Comparison of ENCODE assay signal across 28 cellular contexts in genomic region chr14:53161758-53162512, GRCh38. TPM values are rescaled to one million over a fixed set of nuclear protein-coding genes. Genes with fewer than 3 reads are reported as not detected.
DNase-seq lines count a peak whose midpoint lies in the region; ATAC-seq, FAIRE-seq and TF ChIP-seq lines count a peak whose summit lies in the region.
"Had no signal": no experiment of that assay in that cellular context is flagged by ENCODE, and none has a peak within 500 bp of the region (broad histone marks: within the 10 kb centered on the region; RNA-seq: fewer than 3 reads in every experiment).

No MANE protein-coding gene starts in this region.

- H3K27me3 Mint-ChIP-seq in activated T-cell treated with anti-CD3 and anti-CD28 coated beads, Interleukin-2, amount 50 U/mL, for 4 hours (ENCODE audit: low read depth) = no peaks in the 10 kb centered on the region
- H3K27me3 Mint-ChIP-seq in naive thymus-derived CD4-positive, alpha-beta T cell = no peaks in the 10 kb centered on the region
- H3K27me3 Mint-ChIP-seq: activated B cell treated with CpG ODN at 0.5 μM for 24 hours; activated naive CD8-positive, alpha-beta T cell treated with anti-CD3 and anti-CD28 coated beads, Interleukin-2, amount 10 ng/mL, durations not matched to agents 7 days and 5 days; effector memory CD8-positive, alpha-beta T cell; natural killer cell treated with Interleukin-12 subunit alpha and Interleukin-12 subunit beta and Interleukin-15 and Interleukin-18, amount 100 ng/mL, for 72 hours had no signal

- no peak overlapping the region for H3K4me3 ChIP-seq in NB4 (ENCODE audit: low read depth, low read length)
- no peak overlapping the region for H3K4me3 ChIP-seq in naive thymus-derived CD4-positive, alpha-beta T cell (ENCODE audit: low read length)
- H3K4me3 ChIP-seq: ascending aorta, cardiac muscle cell, coronary artery, lung, PC-9, tibial artery had no signal

- peaks cover 2% of the 10 kb centered on the region for H3K36me3 Mint-ChIP-seq in activated T-cell treated with anti-CD3 and anti-CD28 coated beads, Interleukin-2, amount 50 U/mL, for 4 hours (ENCODE audit: insufficient read depth)
- H3K36me3 Mint-ChIP-seq in naive thymus-derived CD4-positive, alpha-beta T cell = peaks cover 0 to 11% (median 7%) of the 10 kb centered on the region in 5 donors
- H3K36me3 Mint-ChIP-seq: natural killer cell treated with Interleukin-12 subunit alpha and Interleukin-12 subunit beta and Interleukin-15 and Interleukin-18, amount 100 ng/mL, for 72 hours had no signal

- DNase-seq in activated T-cell treated with anti-CD3 and anti-CD28 coated beads, Interleukin-2, amount 50 U/mL, for 4 hours = no peak
- no peak for DNase-seq in activated T-cell treated with anti-CD3 and anti-CD28 coated beads, Interleukin-2, amount 50 U/mL, for 1 hour
- DNase-seq in GM19239 (ENCODE audit: insufficient read length, low spot score) (no peak), NB4 (ENCODE audit: low read depth) (peak; percentile 40), activated gamma-delta T cell treated with Interleukin-2 at 50 U/mL for 16 hours (no peak), ureter (ENCODE audit: low spot score) (no peak)
- DNase-seq in naive thymus-derived CD4-positive, alpha-beta T cell = peak in 1 of 9 donors; percentile 21
- DNase-seq: activated B cell treated with CpG ODN at 0.5 μM for 24 hours; activated CD4-positive, alpha-beta T cell treated with anti-CD3 and anti-CD28 coated beads, Interleukin-2, amount 50 U/mL, for 48 hours; activated naive CD8-positive, alpha-beta T cell treated with anti-CD3 and anti-CD28 coated beads, Interleukin-2, amount 10 ng/mL, durations not matched to agents 7 days and 5 days; Caco-2; effector memory CD8-positive, alpha-beta T cell; erythroblast; GF-D8; NCI-H1436; NCI-H446 treated with DMSO at 0.1 percent for 48 hours; PC-9; Right ventricle myocardium superior; SW 1271; tibial artery had no signal

- H3K4me1 ChIP-seq in naive thymus-derived CD4-positive, alpha-beta T cell (ENCODE audit: control insufficient read depth in 2 of 2, insufficient read depth in 2 of 2, low read length in 2 of 2) = no peaks in the 10 kb centered on the region
- H3K4me1 ChIP-seq: ascending aorta, Caco-2, tibial artery had no signal

- no peaks in the 10 kb centered on the region for H3K9me3 ChIP-seq in naive thymus-derived CD4-positive, alpha-beta T cell (ENCODE audit: control insufficient read depth in 2 of 3, low read length in 3 of 3)
- H3K9me3 ChIP-seq: ascending aorta, Caco-2, tibial artery had no signal

- H3K9me3 Mint-ChIP-seq in activated T-cell treated with anti-CD3 and anti-CD28 coated beads, Interleukin-2, amount 50 U/mL, for 4 hours = peaks cover 3% of the 10 kb centered on the region
- peaks cover 0 to 6% (median 0%) of the 10 kb centered on the region in 11 donors for H3K9me3 Mint-ChIP-seq in naive thymus-derived CD4-positive, alpha-beta T cell
- H3K9me3 Mint-ChIP-seq: activated naive CD8-positive, alpha-beta T cell treated with anti-CD3 and anti-CD28 coated beads, Interleukin-2, amount 10 ng/mL, durations not matched to agents 7 days and 5 days; effector memory CD8-positive, alpha-beta T cell; natural killer cell treated with Interleukin-12 subunit alpha and Interleukin-12 subunit beta and Interleukin-15 and Interleukin-18, amount 100 ng/mL, for 72 hours had no signal

- no peak overlapping the region for H3K4me3 Mint-ChIP-seq in activated T-cell treated with anti-CD3 and anti-CD28 coated beads, Interleukin-2, amount 50 U/mL, for 4 hours
- no peak overlapping the region for H3K4me3 Mint-ChIP-seq in naive thymus-derived CD4-positive, alpha-beta T cell
- H3K4me3 Mint-ChIP-seq: activated B cell treated with CpG ODN at 0.5 μM for 24 hours; activated naive CD8-positive, alpha-beta T cell treated with anti-CD3 and anti-CD28 coated beads, Interleukin-2, amount 10 ng/mL, durations not matched to agents 7 days and 5 days; effector memory CD8-positive, alpha-beta T cell; natural killer cell treated with Interleukin-12 subunit alpha and Interleukin-12 subunit beta and Interleukin-15 and Interleukin-18, amount 100 ng/mL, for 72 hours had no signal

- no peak overlapping the region for H3K27ac ChIP-seq in naive thymus-derived CD4-positive, alpha-beta T cell (ENCODE audit: low read depth, low read length)
- H3K27ac ChIP-seq: ascending aorta, cardiac muscle cell, coronary artery, PC-9, tibial artery had no signal

- ATAC-seq in activated T-cell treated with anti-CD3 and anti-CD28 coated beads, Interleukin-2, amount 50 U/mL, for 4 hours = peak; percentile 23 to 67
- ATAC-seq in naive thymus-derived CD4-positive, alpha-beta T cell = peak; percentile 84
- no peak for ATAC-seq in GM18502 (IDR thresholded peaks at IDR 0.05; ENCODE audit: poor library complexity, unreplicated experiment)
- ATAC-seq: effector memory CD8-positive, alpha-beta T cell; natural killer cell treated with Interleukin-12 subunit alpha and Interleukin-12 subunit beta and Interleukin-15 and Interleukin-18, amount 100 ng/mL, for 72 hours had no signal

- peak overlapping the region in 2 of 9 donors; percentile 28 to 45 for H3K27ac Mint-ChIP-seq in naive thymus-derived CD4-positive, alpha-beta T cell
- H3K27ac Mint-ChIP-seq: activated B cell treated with CpG ODN at 0.5 μM for 24 hours; activated naive CD8-positive, alpha-beta T cell treated with anti-CD3 and anti-CD28 coated beads, Interleukin-2, amount 10 ng/mL, durations not matched to agents 7 days and 5 days; effector memory CD8-positive, alpha-beta T cell; natural killer cell treated with Interleukin-12 subunit alpha and Interleukin-12 subunit beta and Interleukin-15 and Interleukin-18, amount 100 ng/mL, for 72 hours had no signal

- TF ChIP-seq POLR2A in NB4 (IDR thresholded peaks at IDR 0.05; ENCODE audit: extremely low read depth, insufficient read length) = no peak

- no peaks in the 10 kb centered on the region for H3K27me3 ChIP-seq in naive thymus-derived CD4-positive, alpha-beta T cell (ENCODE audit: control insufficient read depth in 2 of 2, insufficient read depth in 2 of 2, low read length in 2 of 2)
- H3K27me3 ChIP-seq: ascending aorta, cardiac muscle cell, tibial artery had no signal

- TF ChIP-seq CTCF in NB4 (IDR thresholded peaks at IDR 0.05; ENCODE audit: low read depth, low read length) = no peak

- H3K36me3 ChIP-seq in naive thymus-derived CD4-positive, alpha-beta T cell (ENCODE audit: control insufficient read depth in 2 of 3, insufficient read depth in 3 of 3, low read length in 3 of 3) = no peaks in the 10 kb centered on the region
- H3K36me3 ChIP-seq: ascending aorta, cardiac muscle cell, tibial artery had no signal

- CTCF ChIA-PET in naive thymus-derived CD4-positive, alpha-beta T cell (lab: Charles Lee) = no interaction called here

- POLR2A ChIA-PET in naive thymus-derived CD4-positive, alpha-beta T cell (lab: Charles Lee) = no interaction called here

- peak; percentile 47 for FAIRE-seq in GM19239 (lab: Jason Lieb, UNC)
- FAIRE-seq: A204.1, H54 had no signal

- peaks cover 5% of the 10 kb centered on the region for H3K4me1 Mint-ChIP-seq in activated T-cell treated with anti-CD3 and anti-CD28 coated beads, Interleukin-2, amount 50 U/mL, for 4 hours (ENCODE audit: low read depth)
- peaks cover 0 to 8% (median 7%) of the 10 kb centered on the region in 7 donors for H3K4me1 Mint-ChIP-seq in naive thymus-derived CD4-positive, alpha-beta T cell
- H3K4me1 Mint-ChIP-seq: activated B cell treated with CpG ODN at 0.5 μM for 24 hours had no signal

- intact Hi-C loops in naive thymus-derived CD4-positive, alpha-beta T cell (cut with micrococcal nuclease) = no loop called here

RNA-seq across cellular contexts. Expression of gene DDHD1, which starts 8.8 kb away (rescaled TPM):
- 10 to 100 TPM; 35.7 to 36.8 (median 36.5) TPM for total RNA-seq in activated T-cell treated with anti-CD3 and anti-CD28 coated beads, Interleukin-2, amount 50 U/mL, for 4 hours
- 100 to 1,000 TPM in 1 of 5 experiments, 10 to 100 TPM in 4; 46.7 to 103 (median 55.5) TPM for total RNA-seq in naive thymus-derived CD4-positive, alpha-beta T cell
- 1 to 10 TPM; 6.7 to 7.0 TPM for polyA plus RNA-seq in naive thymus-derived CD4-positive, alpha-beta T cell
- 34.1 TPM for total RNA-seq in ureter
